Comparison of ENCODE assay signal across 30 cellular contexts in the genomic region with DNA sequence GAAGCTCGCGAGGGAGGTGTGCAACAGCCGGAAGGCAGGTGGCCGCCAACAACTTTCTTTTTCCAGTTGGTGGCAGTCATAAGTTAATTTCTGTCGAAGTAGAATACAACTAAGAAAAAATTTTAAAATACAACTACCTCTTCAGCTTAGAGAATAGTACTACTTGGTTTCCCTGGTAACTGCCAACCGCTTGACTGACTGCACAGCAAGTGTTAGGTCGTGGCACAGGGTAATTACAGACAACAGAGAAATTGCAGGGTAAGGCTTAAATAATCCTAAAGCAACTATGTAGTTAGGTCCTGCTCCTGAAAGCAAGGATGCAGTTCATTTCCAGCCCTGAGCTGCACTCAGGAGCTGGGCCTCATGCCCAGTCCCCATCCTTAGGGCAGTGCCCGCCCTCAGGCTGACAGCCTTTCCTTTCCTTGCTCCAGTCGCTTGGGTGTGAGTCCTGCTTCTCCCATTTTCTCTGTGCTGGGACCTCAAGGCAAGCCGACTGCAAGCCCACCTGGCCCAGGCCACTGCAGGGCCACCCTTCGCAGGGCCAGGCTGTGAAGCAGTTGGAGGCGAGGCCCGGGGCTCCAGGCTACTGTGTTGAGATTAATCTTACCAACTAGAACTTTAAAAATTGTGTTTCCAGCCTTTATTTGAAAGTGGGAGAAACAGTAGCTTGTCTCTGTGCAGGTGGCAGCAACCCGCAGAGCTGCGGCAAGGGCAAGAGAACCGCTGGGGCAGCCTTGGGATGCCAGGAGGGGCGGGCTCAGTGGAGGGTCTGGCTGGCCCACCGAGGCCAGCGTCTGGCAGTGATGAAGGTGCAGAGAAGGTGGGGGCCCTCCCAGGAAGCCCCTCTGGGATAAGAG.
"Had no signal": no experiment of that assay in that cellular context is flagged by ENCODE, and none has a peak within 500 bp of the region (broad histone marks: within the 10 kb centered on the region; RNA-seq: fewer than 3 reads in every experiment).

No MANE protein-coding gene starts in this region.

- H3K9me3 Mint-ChIP-seq: activated CD4-positive, alpha-beta memory T cell treated with anti-CD3 and anti-CD28 coated beads for 36 hours; activated naive CD4-positive, alpha-beta T cell treated with anti-CD3 and anti-CD28 coated beads for 36 hours; activated naive CD8-positive, alpha-beta T cell treated with anti-CD3 and anti-CD28 coated beads for 36 hours; activated T-helper 1 cell treated with anti-CD3 and anti-CD28 coated beads, Interleukin-12 subunit alpha, Interleukin-12 subunit beta, Interleukin-2, Interleukin-4 antibody, amounts not matched to agents 30 ng/mL and 10 ng/mL and 1 ng/mL, durations not matched to agents 14 hours and 24 hours and 36 hours; naive thymus-derived CD8-positive, alpha-beta T cell; stimulated activated memory B cell treated with anti-CD40 and anti-IgM and Interleukin-4, amounts not matched to agents 10 μg/mL and 1 μg/mL and 100 μg/mL, for 72 hours; stimulated activated naive CD8-positive, alpha-beta T cell treated with anti-CD3 and anti-CD28 coated beads, Interleukin-15, amount 100 ng/mL, for 72 hours had no signal

- H3K27ac Mint-ChIP-seq: activated CD4-positive, alpha-beta memory T cell treated with anti-CD3 and anti-CD28 coated beads for 36 hours; activated naive CD4-positive, alpha-beta T cell treated with anti-CD3 and anti-CD28 coated beads for 36 hours; activated naive CD8-positive, alpha-beta T cell treated with anti-CD3 and anti-CD28 coated beads for 36 hours; activated T-helper 1 cell treated with anti-CD3 and anti-CD28 coated beads, Interleukin-12 subunit alpha, Interleukin-12 subunit beta, Interleukin-2, Interleukin-4 antibody, amounts not matched to agents 30 ng/mL and 10 ng/mL and 1 ng/mL, durations not matched to agents 14 hours and 24 hours and 36 hours; neural progenitor cell; stimulated activated memory B cell treated with anti-CD40 and anti-IgM and Interleukin-4, amounts not matched to agents 10 μg/mL and 1 μg/mL and 100 μg/mL, for 72 hours had no signal

- H3K4me2 ChIP-seq: neural progenitor cell, smooth muscle cell had no signal

- H3K27me3 ChIP-seq: adrenal gland, body of pancreas, neural progenitor cell, right atrium auricular region, upper lobe of left lung had no signal

- H3K4me1 Mint-ChIP-seq: activated naive CD8-positive, alpha-beta T cell treated with anti-CD3 and anti-CD28 coated beads for 36 hours; stimulated activated memory B cell treated with anti-CD40 and anti-IgM and Interleukin-4, amounts not matched to agents 10 μg/mL and 1 μg/mL and 100 μg/mL, for 72 hours; stimulated activated naive CD8-positive, alpha-beta T cell treated with anti-CD3 and anti-CD28 coated beads, Interleukin-15, amount 100 ng/mL, for 72 hours had no signal

- H3K4me3 Mint-ChIP-seq: activated CD4-positive, alpha-beta memory T cell treated with anti-CD3 and anti-CD28 coated beads for 36 hours; activated naive CD4-positive, alpha-beta T cell treated with anti-CD3 and anti-CD28 coated beads for 36 hours; activated naive CD8-positive, alpha-beta T cell treated with anti-CD3 and anti-CD28 coated beads for 36 hours; activated T-helper 1 cell treated with anti-CD3 and anti-CD28 coated beads, Interleukin-12 subunit alpha, Interleukin-12 subunit beta, Interleukin-2, Interleukin-4 antibody, amounts not matched to agents 30 ng/mL and 10 ng/mL and 1 ng/mL, durations not matched to agents 14 hours and 24 hours and 36 hours; naive thymus-derived CD8-positive, alpha-beta T cell; neural progenitor cell; stimulated activated memory B cell treated with anti-CD40 and anti-IgM and Interleukin-4, amounts not matched to agents 10 μg/mL and 1 μg/mL and 100 μg/mL, for 72 hours; stimulated activated naive CD8-positive, alpha-beta T cell treated with anti-CD3 and anti-CD28 coated beads, Interleukin-15, amount 100 ng/mL, for 72 hours had no signal

- H3K36me3 ChIP-seq: adrenal gland, esophagus squamous epithelium, heart right ventricle, lower lobe of right lung, neural progenitor cell, right atrium auricular region, upper lobe of left lung had no signal

- H3K9ac ChIP-seq: neural progenitor cell, parathyroid adenoma had no signal

- H3K4me3 ChIP-seq: adrenal gland, body of pancreas, esophagus squamous epithelium, heart right ventricle, lower lobe of right lung, neural progenitor cell, right atrium auricular region, smooth muscle cell, upper lobe of left lung had no signal

- H3K27me3 Mint-ChIP-seq: activated naive CD8-positive, alpha-beta T cell treated with anti-CD3 and anti-CD28 coated beads for 36 hours; stimulated activated naive CD8-positive, alpha-beta T cell treated with anti-CD3 and anti-CD28 coated beads, Interleukin-15, amount 100 ng/mL, for 72 hours had no signal

- H3K4me1 ChIP-seq: adrenal gland, body of pancreas, esophagus squamous epithelium, heart right ventricle, lower lobe of right lung, neural progenitor cell, parathyroid adenoma, right atrium auricular region, upper lobe of left lung had no signal

- FAIRE-seq: colon had no signal

- DNase-seq: activated CD4-positive, alpha-beta memory T cell treated with anti-CD3 and anti-CD28 coated beads for 36 hours; activated CD4-positive, alpha-beta T cell treated with anti-CD3 and anti-CD28 coated beads for 48 hours; activated CD8-positive, alpha-beta memory T cell treated with anti-CD3 and anti-CD28 coated beads, Interleukin-2, amount 50 U/mL, for 4 hours; activated effector memory CD4-positive, alpha-beta T cell treated with anti-CD3 and anti-CD28 coated beads, Interleukin-2, amount 50 U/mL, for 16 hours; activated naive CD4-positive, alpha-beta T cell treated with anti-CD3 and anti-CD28 coated beads for 36 hours; activated naive CD8-positive, alpha-beta T cell treated with anti-CD3 and anti-CD28 coated beads for 36 hours; activated T-cell treated with anti-CD3 and anti-CD28 coated beads, Interleukin-2, amount 50 U/mL, for 1 hour; adrenal gland; body of pancreas; dermis blood vessel endothelial cell; effector CD4-positive, alpha-beta T cell; esophagus squamous epithelium; foreskin melanocyte; heart right ventricle; lower lobe of right lung; mesenchymal stem cell; naive thymus-derived CD8-positive, alpha-beta T cell; occipital lobe; stimulated activated CD4-positive, alpha-beta T cell treated with anti-CD3 and anti-CD28 coated beads, Interleukin-1b, Interleukin-23, amount 100 ng/mL, for 48 hours; stimulated activated CD4-positive, alpha-beta T cell treated with anti-CD3 and anti-CD28 coated beads, Interleukin-4, amount 100 ng/mL, for 4 hours; stimulated activated CD8-positive, alpha-beta memory T cell treated with anti-CD3 and anti-CD28 coated beads, Interleukin-4, amount 100 ng/mL, for 48 hours; stimulated activated naive CD8-positive, alpha-beta T cell treated with anti-CD3 and anti-CD28 coated beads, Interleukin-15, amount 100 ng/mL, for 72 hours had no signal

- H3K36me3 Mint-ChIP-seq: activated CD4-positive, alpha-beta memory T cell treated with anti-CD3 and anti-CD28 coated beads for 36 hours; activated naive CD8-positive, alpha-beta T cell treated with anti-CD3 and anti-CD28 coated beads for 36 hours; naive thymus-derived CD8-positive, alpha-beta T cell; neural progenitor cell; stimulated activated memory B cell treated with anti-CD40 and anti-IgM and Interleukin-4, amounts not matched to agents 10 μg/mL and 1 μg/mL and 100 μg/mL, for 72 hours had no signal

- H3K27ac ChIP-seq: adrenal gland, body of pancreas, esophagus squamous epithelium, heart right ventricle, lower lobe of right lung, neural progenitor cell, parathyroid adenoma, right atrium auricular region, upper lobe of left lung had no signal

- H3K9me3 ChIP-seq: adrenal gland, body of pancreas, esophagus squamous epithelium, heart right ventricle, lower lobe of right lung, right atrium auricular region, upper lobe of left lung had no signal
